ENCODE assay signal across 8 cellular contexts in the genomic region with DNA sequence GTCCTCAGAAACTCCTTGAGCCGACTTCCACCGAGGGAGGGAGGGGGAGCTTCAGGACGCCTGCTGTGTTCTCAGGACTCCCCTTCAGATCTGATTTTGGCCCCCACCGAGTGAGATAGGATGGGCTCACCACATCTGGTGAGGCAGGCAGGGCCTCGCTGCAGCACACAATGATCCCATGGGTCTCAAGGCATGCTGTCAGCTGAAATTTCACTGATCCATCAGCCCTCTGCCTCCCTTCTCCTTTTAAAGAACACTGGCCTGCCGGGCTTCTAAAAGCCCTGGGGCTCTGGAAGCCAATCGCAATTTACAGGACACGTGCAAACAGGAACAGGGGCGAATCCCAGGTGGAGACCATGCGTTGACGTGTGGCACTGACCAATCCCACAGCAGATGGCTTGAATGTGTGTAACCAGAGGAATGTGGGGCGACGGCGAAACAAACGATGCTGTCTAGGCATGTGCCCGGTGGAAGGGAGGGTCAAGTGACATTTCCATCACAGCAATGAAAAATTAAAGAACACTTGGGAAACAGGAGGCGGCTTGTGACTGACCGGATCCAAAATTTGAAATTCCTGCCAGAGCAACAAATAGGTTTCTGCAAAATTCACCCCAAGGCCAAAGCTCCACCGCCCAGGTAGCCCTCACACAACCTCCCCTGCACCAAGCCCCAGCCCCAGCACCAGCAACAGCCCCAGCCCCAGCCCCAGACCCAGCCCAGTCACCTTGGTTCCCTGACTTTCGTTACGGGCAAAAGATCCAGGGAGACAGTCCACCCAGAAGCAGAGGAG.
DNase-seq lines count a peak whose midpoint lies in the region; ATAC-seq and TF ChIP-seq lines count a peak whose summit lies in the region.

No MANE protein-coding gene starts in this region.

- H3K4me1 ChIP-seq in ascending aorta = peaks cover 9 to 25% of the 10 kb centered on the region in 2 donors
- peaks cover 52% of the 10 kb centered on the region for H3K4me1 ChIP-seq in vagina

- no peaks in the 10 kb centered on the region for H3K36me3 Mint-ChIP-seq in stimulated activated naive CD8-positive, alpha-beta T cell treated with anti-CD3 and anti-CD28 coated beads, Interleukin-15, Interleukin-2, amounts not matched to agents 100 ng/mL and 50 ng/mL, for 24 hours (ENCODE audit: low read depth)
- H3K36me3 Mint-ChIP-seq in memory B cell = peaks cover 3% of the 10 kb centered on the region

- H3K27ac ChIP-seq in ascending aorta (no peak overlapping the region), vagina (no peak overlapping the region)

- H3K36me3 ChIP-seq in ascending aorta (no peaks in the 10 kb centered on the region), vagina (no peaks in the 10 kb centered on the region)

- no peak for ATAC-seq in stimulated activated naive CD8-positive, alpha-beta T cell treated with anti-CD3 and anti-CD28 coated beads, Interleukin-15, Interleukin-2, amounts not matched to agents 100 U/mL and 50 U/mL, for 24 hours
- ATAC-seq in memory B cell (ENCODE audit: low read depth) (no peak), HG03439 (IDR thresholded peaks at IDR 0.05; ENCODE audit: unreplicated experiment) (no peak), GM19023 (IDR thresholded peaks at IDR 0.05; ENCODE audit: unreplicated experiment) (no peak)

- no peak for TF ChIP-seq POLR2A in vagina (IDR thresholded peaks at IDR 0.05)

- no peaks in the 10 kb centered on the region for H3K9me3 Mint-ChIP-seq in stimulated activated naive CD8-positive, alpha-beta T cell treated with anti-CD3 and anti-CD28 coated beads, Interleukin-15, Interleukin-2, amounts not matched to agents 100 ng/mL and 50 ng/mL, for 24 hours
- peaks cover 1% of the 10 kb centered on the region for H3K9me3 Mint-ChIP-seq in memory B cell

- no peak overlapping the region for H3K27ac Mint-ChIP-seq in stimulated activated naive CD8-positive, alpha-beta T cell treated with anti-CD3 and anti-CD28 coated beads, Interleukin-15, Interleukin-2, amounts not matched to agents 100 ng/mL and 50 ng/mL, for 24 hours
- H3K27ac Mint-ChIP-seq in memory B cell = no peak overlapping the region

- intact Hi-C loops in ascending aorta (cut with DNase I) = no loop called here
- intact Hi-C loops in vagina (cut with DNase I) = no loop called here

- peak overlapping the region; percentile 40 to 67 for H3K4me3 ChIP-seq in ascending aorta
- H3K4me3 ChIP-seq in vagina = peak overlapping the region; percentile 34 to 45

- peaks cover 50% of the 10 kb centered on the region for H3K4me1 Mint-ChIP-seq in stimulated activated naive CD8-positive, alpha-beta T cell treated with anti-CD3 and anti-CD28 coated beads, Interleukin-15, Interleukin-2, amounts not matched to agents 100 ng/mL and 50 ng/mL, for 24 hours (ENCODE audit: low read depth)
- H3K4me1 Mint-ChIP-seq in memory B cell = peaks cover 23% of the 10 kb centered on the region

- no peaks in the 10 kb centered on the region for H3K9me3 ChIP-seq in ascending aorta
- H3K9me3 ChIP-seq in vagina = no peaks in the 10 kb centered on the region

- peaks cover 80% of the 10 kb centered on the region for H3K27me3 Mint-ChIP-seq in stimulated activated naive CD8-positive, alpha-beta T cell treated with anti-CD3 and anti-CD28 coated beads, Interleukin-15, Interleukin-2, amounts not matched to agents 100 ng/mL and 50 ng/mL, for 24 hours
- peaks cover 41% of the 10 kb centered on the region for H3K27me3 Mint-ChIP-seq in memory B cell

- peak overlapping the region; percentile 70 for H3K4me3 Mint-ChIP-seq in stimulated activated naive CD8-positive, alpha-beta T cell treated with anti-CD3 and anti-CD28 coated beads, Interleukin-15, Interleukin-2, amounts not matched to agents 100 ng/mL and 50 ng/mL, for 24 hours
- peak overlapping the region; percentile 82 for H3K4me3 Mint-ChIP-seq in memory B cell

- no peak for DNase-seq in stimulated activated naive CD8-positive, alpha-beta T cell treated with anti-CD3 and anti-CD28 coated beads, Interleukin-15, Interleukin-2, amounts not matched to agents 100 U/mL and 50 U/mL, for 24 hours
- no peak for DNase-seq in ascending aorta (ENCODE audit: low spot score in 2 of 2)
- no peak for DNase-seq in memory B cell (ENCODE audit: low spot score in 2 of 2)
- peak in 1 of 2 donors; percentile 84 for DNase-seq in vagina (ENCODE audit: extremely low spot score in 2 of 2)
- no peak for DNase-seq in hippocampal formation (lab: John Stamatoyannopoulos, UW)

- H3K27me3 ChIP-seq in ascending aorta (no peaks in the 10 kb centered on the region), vagina (no peaks in the 10 kb centered on the region)

- TF ChIP-seq CTCF in ascending aorta (IDR thresholded peaks at IDR 0.05) (no peak), vagina (IDR thresholded peaks at IDR 0.05) (no peak)
